Comparison of ENCODE assay signal across 16 cellular contexts in the genomic region with DNA sequence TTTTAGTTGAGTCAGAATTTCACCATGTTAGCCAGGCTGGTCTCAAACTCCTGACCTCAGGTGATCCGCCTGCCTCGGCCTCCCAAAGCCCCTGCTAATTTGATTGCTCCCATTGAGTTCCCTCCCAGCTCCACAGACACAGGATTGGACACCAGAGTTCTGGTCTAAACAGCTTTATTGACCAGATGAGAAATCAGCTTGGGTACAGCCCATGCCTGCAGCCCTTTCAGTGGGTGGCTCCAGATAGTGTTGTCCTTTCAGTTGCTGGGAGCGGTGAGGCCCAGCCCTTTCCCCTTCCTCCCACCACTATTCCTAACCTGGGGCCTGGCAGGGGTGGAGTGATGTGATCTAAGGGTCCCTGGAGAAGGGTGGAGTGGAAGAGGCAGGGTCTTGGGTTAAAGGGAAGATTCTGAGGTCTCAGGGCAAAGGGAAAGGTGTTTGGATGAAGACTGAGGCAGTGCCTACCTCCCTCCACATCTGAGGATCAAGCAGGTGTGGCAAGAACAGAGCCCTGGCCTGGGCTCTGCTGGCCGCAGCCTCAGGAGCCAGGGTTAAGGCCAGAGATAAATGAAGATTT. TPM values are rescaled to one million over a fixed set of nuclear protein-coding genes. Genes with fewer than 3 reads are reported as not detected.
A peak's percentile ranks its signal among the peaks of the same experiment; 100 is the strongest.
DNase-seq lines count a peak whose midpoint lies in the region; ATAC-seq and TF ChIP-seq lines count a peak whose summit lies in the region.
"Had no signal": no experiment of that assay in that cellular context is flagged by ENCODE, and none has a peak within 500 bp of the region (broad histone marks: within the 10 kb centered on the region; RNA-seq: fewer than 3 reads in every experiment).

No MANE protein-coding gene starts in this region.

- 98 to 100% methylated on average over 4 of the region's 4 CpGs for WGBS in GM23248 (ENCODE audit: low coverage in 1 of 2, low lambda C conversion rate in 2 of 2, missing lambda C conversion rate in 2 of 2), 2 experiments
- 86 to 100% methylated on average over 1 to 2 of the region's 4 CpGs for WGBS in gastroesophageal sphincter (ENCODE audit: low coverage in 1 of 2), 2 donors

- no peak overlapping the region for H3K9ac ChIP-seq in GM23248

- peaks cover 31% of the 10 kb centered on the region for H3K4me1 Mint-ChIP-seq in activated CD8-positive, alpha-beta T cell treated with anti-CD3 and anti-CD28 coated beads, Interleukin-2, amount 10 ng/mL, durations not matched to agents 7 days and 5 days (ENCODE audit: low read depth)

- POLR2A ChIA-PET in activated CD8-positive, alpha-beta T cell treated with anti-CD3 and anti-CD28 coated beads, Interleukin-2, amount 10 ng/mL, durations not matched to agents 7 days and 5 days (lab: Charles Lee) = interaction anchor here (3.0 to 3.3 kb wide), 2 partner anchors 24 to 29 kb away, joined by 11 to 17 read pairs; a partner anchor contains a TSS

- peaks cover 5% of the 10 kb centered on the region for H3K79me2 ChIP-seq in GM23248 (ENCODE audit: insufficient read depth)

- H3K4me3 ChIP-seq in GM23248 = no peak overlapping the region
- no peak overlapping the region for H3K4me3 ChIP-seq in gastroesophageal sphincter
- no peak overlapping the region for H3K4me3 ChIP-seq in thoracic aorta
- H3K4me3 ChIP-seq: pancreas had no signal

- H3K4me1 ChIP-seq in GM23248 (ENCODE audit: insufficient read depth) (peaks cover 33% of the 10 kb centered on the region), gastroesophageal sphincter (peaks cover 5 to 84% (median 27%) of the 10 kb centered on the region in 3 donors), thoracic aorta (ENCODE audit: control insufficient read depth in 1 of 2, low read depth in 2 of 2) (peaks cover 15 to 65% of the 10 kb centered on the region in 2 donors)

- H3K27me3 ChIP-seq in GM23248 (replicated peaks; ENCODE audit: insufficient read depth) = no peaks in the 10 kb centered on the region
- H3K27me3 ChIP-seq in gastroesophageal sphincter = no peaks in the 10 kb centered on the region
- no peaks in the 10 kb centered on the region for H3K27me3 ChIP-seq in thoracic aorta (replicated peaks; ENCODE audit: insufficient read depth)
- H3K27me3 ChIP-seq: pancreas had no signal

- peaks cover 29% of the 10 kb centered on the region for H3K36me3 Mint-ChIP-seq in activated CD8-positive, alpha-beta T cell treated with anti-CD3 and anti-CD28 coated beads, Interleukin-2, amount 10 ng/mL, durations not matched to agents 7 days and 5 days (ENCODE audit: low read depth)

- H3K27ac ChIP-seq in GM23248 (peak overlapping the region; percentile 13; the same call in 1 of the 2 replicates), gastroesophageal sphincter (peak overlapping the region; percentile 39 to 97 (median 97)), thoracic aorta (peak overlapping the region; percentile 20 to 28)
- H3K27ac ChIP-seq: pancreas had no signal

- in situ Hi-C loops in GM23248 (cut with MboI) = no loop called here

- H3K36me3 ChIP-seq in GM23248 (ENCODE audit: low read depth) (peaks cover 34% of the 10 kb centered on the region), gastroesophageal sphincter (peaks cover 3 to 54% of the 10 kb centered on the region in 2 donors), thoracic aorta (peaks cover 45% of the 10 kb centered on the region)

- H3K9me3 ChIP-seq in GM23248 (ENCODE audit: low read depth) (no peaks in the 10 kb centered on the region), gastroesophageal sphincter (no peaks in the 10 kb centered on the region), thoracic aorta (no peaks in the 10 kb centered on the region)
- H3K9me3 ChIP-seq: pancreas had no signal

- no peaks in the 10 kb centered on the region for H3K9me3 Mint-ChIP-seq in activated CD8-positive, alpha-beta T cell treated with anti-CD3 and anti-CD28 coated beads, Interleukin-2, amount 10 ng/mL, durations not matched to agents 7 days and 5 days (ENCODE audit: insufficient read depth)

- no peak for ATAC-seq in activated CD8-positive, alpha-beta T cell treated with anti-CD3 and anti-CD28 coated beads, Interleukin-2, amount 10 ng/mL, durations not matched to agents 7 days and 5 days
- no peak for ATAC-seq in gastroesophageal sphincter
- ATAC-seq in thoracic aorta (ENCODE audit: insufficient number of reproducible peaks, low FRiP score, low read depth) = no peak
- ATAC-seq in HG03108 (IDR thresholded peaks at IDR 0.05; ENCODE audit: unreplicated experiment) = no peak
- no peak for ATAC-seq in HG02642 (IDR thresholded peaks at IDR 0.05; ENCODE audit: poor library complexity, unreplicated experiment)
- ATAC-seq: pancreas had no signal

- no peak for TF ChIP-seq CTCF in gastroesophageal sphincter (IDR thresholded peaks at IDR 0.05)
- no peak for TF ChIP-seq CTCF in thoracic aorta (IDR thresholded peaks at IDR 0.05)

- no peak overlapping the region for H3K4me3 Mint-ChIP-seq in activated CD8-positive, alpha-beta T cell treated with anti-CD3 and anti-CD28 coated beads, Interleukin-2, amount 10 ng/mL, durations not matched to agents 7 days and 5 days
- H3K4me3 Mint-ChIP-seq: CD14-positive monocyte had no signal

- H3F3A ChIP-seq in GM23248 (ENCODE audit: insufficient read depth) = peaks cover 50% of the 10 kb centered on the region

- no peak for DNase-seq in GM23248
- DNase-seq in activated CD8-positive, alpha-beta T cell treated with anti-CD3 and anti-CD28 coated beads, Interleukin-2, amount 10 ng/mL, durations not matched to agents 7 days and 5 days = no peak
- DNase-seq in thoracic aorta (ENCODE audit: low spot score) = no peak
- no peak for DNase-seq in HuH-7 (ENCODE audit: low spot score)
- no peak for DNase-seq in kidney tubule cell (ENCODE audit: low spot score)
- DNase-seq: activated CD4-positive, alpha-beta T cell treated with anti-CD3 and anti-CD28 coated beads for 1 hour; activated gamma-delta T cell treated with Interleukin-2 at 50 U/mL for 16 hours; NCI-H1436; NCI-H2171 treated with DMSO at 0.1 percent for 48 hours; OCI-M1; T-helper 9 cell had no signal

- peaks cover 13% of the 10 kb centered on the region for H3K27me3 Mint-ChIP-seq in activated CD8-positive, alpha-beta T cell treated with anti-CD3 and anti-CD28 coated beads, Interleukin-2, amount 10 ng/mL, durations not matched to agents 7 days and 5 days (ENCODE audit: low read depth)

- H4K20me1 ChIP-seq in GM23248 (ENCODE audit: insufficient read depth) = no peaks in the 10 kb centered on the region

- no peak for TF ChIP-seq POLR2A in gastroesophageal sphincter (IDR thresholded peaks at IDR 0.05)

- CTCF ChIA-PET in activated CD8-positive, alpha-beta T cell treated with anti-CD3 and anti-CD28 coated beads, Interleukin-2, amount 10 ng/mL, durations not matched to agents 7 days and 5 days (lab: Charles Lee) = interaction anchor here (1.1 to 7.7 kb wide), 7 partner anchors 8 to 33 kb away, joined by 5 to 373 read pairs (median 40); a partner anchor contains a TSS

- no peak overlapping the region for H3K4me2 ChIP-seq in GM23248 (ENCODE audit: unreplicated experiment)

- H3K27ac Mint-ChIP-seq in activated CD8-positive, alpha-beta T cell treated with anti-CD3 and anti-CD28 coated beads, Interleukin-2, amount 10 ng/mL, durations not matched to agents 7 days and 5 days = peak overlapping the region; percentile 21

- H2AFZ ChIP-seq in GM23248 = no peak overlapping the region

- no peaks in the 10 kb centered on the region for H3K9me2 ChIP-seq in GM23248 (ENCODE audit: insufficient read depth)

- TF ChIP-seq EP300 in gastroesophageal sphincter (IDR thresholded peaks at IDR 0.05) = no peak

RNA-seq across cellular contexts. Expression of a gene that starts 14.5 kb away (rescaled TPM):
- 148 and 162 TPM in 2 replicates for total RNA-seq in GM23248 (2014; rRNA removed; shearing (Covaris generic))
- polyA plus RNA-seq in GM23248 (2016; fragmentation: Nextera tagmentation; extraction: Ambion mirVana) = 112 and 117 TPM in 2 replicates
- total RNA-seq in activated CD8-positive, alpha-beta T cell treated with anti-CD3 and anti-CD28 coated beads, Interleukin-2, amount 10 ng/mL, durations not matched to agents 7 days and 5 days = 10 to 100 TPM; 17.3 to 18.7 TPM
- total RNA-seq in gastroesophageal sphincter (100 to 1,000 TPM in 1 of 4 donors, 10 to 100 TPM in 3; 69.2 to 153 (median 84.7) TPM), thoracic aorta (100 to 1,000 TPM in 1 of 2 donors, 10 to 100 TPM in 1; 65.7 to 134 TPM)
- polyA plus RNA-seq: CD14-positive monocyte had no signal

RNA-seq across cellular contexts. Expression of a gene that starts 23.5 kb away (rescaled TPM):
- 1,160 and 1,256 TPM in 2 replicates for total RNA-seq in GM23248 (2014; rRNA removed; shearing (Covaris generic))
- 510 and 529 TPM in 2 replicates for polyA plus RNA-seq in GM23248 (2016; fragmentation: Nextera tagmentation; extraction: Ambion mirVana)
- total RNA-seq in activated CD8-positive, alpha-beta T cell treated with anti-CD3 and anti-CD28 coated beads, Interleukin-2, amount 10 ng/mL, durations not matched to agents 7 days and 5 days = 10 to 100 TPM; 78.7 to 80.9 TPM
- 1,000 to 10,000 TPM; 4,484 to 9,179 (median 5,319) TPM for total RNA-seq in gastroesophageal sphincter
- total RNA-seq in thoracic aorta = 1,000 to 10,000 TPM; 2,051 to 3,060 TPM

RNA-seq across cellular contexts. Expression of a gene that starts 55.5 kb away (rescaled TPM):
- total RNA-seq in GM23248 (2014; rRNA removed; shearing (Covaris generic)) = 79.0 and 81.8 TPM in 2 replicates
- polyA plus RNA-seq in GM23248 (2016; fragmentation: Nextera tagmentation; extraction: Ambion mirVana) = 74.7 and 75.6 TPM in 2 replicates
- 1 to 10 TPM; 1.1 to 1.9 TPM for total RNA-seq in activated CD8-positive, alpha-beta T cell treated with anti-CD3 and anti-CD28 coated beads, Interleukin-2, amount 10 ng/mL, durations not matched to agents 7 days and 5 days
- total RNA-seq in gastroesophageal sphincter (10 to 100 TPM; 11.4 to 35.8 (median 18.0) TPM), thoracic aorta (100 to 1,000 TPM; 126 to 255 TPM)

Comparison
In these comparisons a context has a peak if more than half of its experiments do, and no peak if none do; other contexts are left out.
1. H3K27ac ChIP-seq: peak in every context shown above with its lines; median percentile 97 in gastroesophageal sphincter; 24 in thoracic aorta; 13 in GM23248.
2. RNA of a gene that starts 23.5 kb away (total RNA-seq): 4,484 to 9,179 TPM in gastroesophageal sphincter, 2,051 to 3,060 TPM in thoracic aorta and 1,160 to 1,256 TPM in GM23248; 78.7 to 80.9 TPM in activated CD8-positive, alpha-beta T cell treated with anti-CD3 and anti-CD28 coated beads, Interleukin-2, amount 10 ng/mL, durations not matched to agents 7 days and 5 days; every median in the first group is over 10 times any median in the second.
3. RNA of a gene that starts 55.5 kb away (total RNA-seq): 126 to 255 TPM in thoracic aorta, 79.0 to 81.8 TPM in GM23248 and 11.4 to 35.8 TPM in gastroesophageal sphincter; 1.1 to 1.9 TPM in activated CD8-positive, alpha-beta T cell treated with anti-CD3 and anti-CD28 coated beads, Interleukin-2, amount 10 ng/mL, durations not matched to agents 7 days and 5 days; every median in the first group is over 4 times any median in the second.